9 cellular contexts compared by ENCODE assay signal in genomic region chr7:127598318-127598717, GRCh38.
DNase-seq lines count a peak whose midpoint lies in the region; ATAC-seq and TF ChIP-seq lines count a peak whose summit lies in the region.
"Had no signal": no experiment of that assay in that cellular context is flagged by ENCODE, and none has a peak within 500 bp of the region (broad histone marks: within the 10 kb centered on the region; RNA-seq: fewer than 3 reads in every experiment).

No MANE protein-coding gene starts in this region.

- TF ChIP-seq CTCF in GM12865 (IDR thresholded peaks at IDR 0.05; ENCODE audit: insufficient read depth, low read depth, low read length, missing control alignments) (peak; percentile 36), NB4 (IDR thresholded peaks at IDR 0.05; ENCODE audit: low read depth, low read length) (peak; percentile 55)

- ATAC-seq in GM19463 (IDR thresholded peaks at IDR 0.05; ENCODE audit: unreplicated experiment) = no peak
- no peak for ATAC-seq in HG03139 (IDR thresholded peaks at IDR 0.05; ENCODE audit: unreplicated experiment)

- DNase-seq in GM12865 (ENCODE audit: low read depth) = no peak
- peak; percentile 37 for DNase-seq in NB4 (ENCODE audit: low read depth)
- peak; percentile 90 for DNase-seq in iPS-NIHi7 (ENCODE audit: extremely low spot score)
- DNase-seq in DMS153 (lab: John Stamatoyannopoulos, UW) = no peak
- DNase-seq: head of caudate nucleus, NCI-H446 treated with DMSO at 0.1 percent for 48 hours, nucleus accumbens had no signal

- no peak for TF ChIP-seq POLR2A in NB4 (IDR thresholded peaks at IDR 0.05; ENCODE audit: extremely low read depth, insufficient read length)

- H3K4me3 ChIP-seq in GM12865 (ENCODE audit: low read depth, low read length) (no peak overlapping the region), NB4 (ENCODE audit: low read depth, low read length) (no peak overlapping the region)

Comparison
In these comparisons a context has a peak if more than half of its experiments do, and no peak if none do; other contexts are left out.
1. DNase-seq: peak in NB4 (single experiment) and iPS-NIHi7 (single experiment); none in GM12865 (single experiment) and DMS153 (single experiment).